26 cellular contexts compared by ENCODE assay signal in the genomic region with DNA sequence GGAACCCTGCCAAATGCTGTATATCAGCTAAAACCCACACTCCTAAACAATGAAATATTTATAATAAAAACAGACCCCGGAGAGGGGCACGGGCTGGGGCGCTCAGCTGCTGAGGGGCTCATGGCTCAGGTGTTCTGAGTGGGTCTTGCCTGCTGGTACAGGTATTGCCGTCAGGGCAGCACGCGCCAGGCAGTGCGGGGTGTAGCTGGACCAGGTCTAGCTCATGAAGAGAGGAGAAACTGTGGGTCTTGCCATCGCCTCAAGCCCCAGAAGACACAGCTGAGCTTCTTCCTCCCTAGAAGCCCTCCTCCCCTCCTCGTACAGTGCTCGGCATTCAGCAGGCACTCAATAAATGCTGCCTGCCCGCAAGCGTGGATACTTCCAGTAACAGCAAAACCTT.
"Had no signal": no experiment of that assay in that cellular context is flagged by ENCODE, and none has a peak within 500 bp of the region (broad histone marks: within the 10 kb centered on the region; RNA-seq: fewer than 3 reads in every experiment).

No MANE protein-coding gene starts in this region.

- H3K4me3 Mint-ChIP-seq: immature natural killer cell; naive thymus-derived CD8-positive, alpha-beta T cell; nephron; neural crest cell; stimulated activated naive B cell treated with anti-CD40 and anti-IgM and Interleukin-4, amounts not matched to agents 10 μg/mL and 1 μg/mL and 100 μg/mL, for 72 hours; stimulated activated naive CD8-positive, alpha-beta T cell treated with anti-CD3 and anti-CD28 coated beads, Interleukin-15, Interleukin-2, amounts not matched to agents 100 ng/mL and 50 ng/mL, for 24 hours had no signal

- H3K36me3 ChIP-seq: heart left ventricle, lower lobe of right lung, suprapubic skin, thoracic aorta, tibial artery, uterus had no signal

- H3K27ac Mint-ChIP-seq: immature natural killer cell; naive thymus-derived CD8-positive, alpha-beta T cell; nephron; progenitor cell of endocrine pancreas; stimulated activated naive B cell treated with anti-CD40 and anti-IgM and Interleukin-4, amounts not matched to agents 10 μg/mL and 1 μg/mL and 100 μg/mL, for 72 hours; stimulated activated naive CD8-positive, alpha-beta T cell treated with anti-CD3 and anti-CD28 coated beads, Interleukin-15, Interleukin-2, amounts not matched to agents 100 ng/mL and 50 ng/mL, for 24 hours had no signal

- H3K9me3 ChIP-seq: lower lobe of right lung, suprapubic skin, thoracic aorta, uterus had no signal

- H3K9me3 Mint-ChIP-seq: neural crest cell; stimulated activated naive CD8-positive, alpha-beta T cell treated with anti-CD3 and anti-CD28 coated beads, Interleukin-15, Interleukin-2, amounts not matched to agents 100 ng/mL and 50 ng/mL, for 24 hours had no signal

- H3K36me3 Mint-ChIP-seq: immature natural killer cell; naive thymus-derived CD8-positive, alpha-beta T cell; stimulated activated naive B cell treated with anti-CD40 and anti-IgM and Interleukin-4, amounts not matched to agents 10 μg/mL and 1 μg/mL and 100 μg/mL, for 72 hours had no signal

- H3K4me3 ChIP-seq: heart left ventricle, lower lobe of right lung, skin epidermis, suprapubic skin, thoracic aorta, tibial artery, uterus had no signal

- DNase-seq: heart left ventricle; hypothalamus; immature natural killer cell; left ventricle myocardium superior; lower lobe of right lung; mammary epithelial cell; mesenchymal stem cell; naive thymus-derived CD8-positive, alpha-beta T cell; nucleus accumbens; right cardiac atrium; stimulated activated CD4-positive, alpha-beta T cell treated with anti-CD3 and anti-CD28 coated beads, Interleukin-12 subunit alpha, Interleukin-12 subunit beta, amount 100 ng/mL, for 4 hours; stimulated activated CD4-positive, alpha-beta T cell treated with anti-CD3 and anti-CD28 coated beads, Interleukin-15, amount 100 ng/mL, for 24 hours; stimulated activated CD4-positive, alpha-beta T cell treated with anti-CD3 and anti-CD28 coated beads, Interleukin-2, amount 100 ng/mL, for 24 hours; stimulated activated CD4-positive, alpha-beta T cell treated with anti-CD3 and anti-CD28 coated beads, Interleukin-4, amount 100 ng/mL, for 1 hour; stimulated activated naive B cell treated with anti-CD40 and anti-IgM and Interleukin-4, amounts not matched to agents 10 μg/mL and 1 μg/mL and 100 μg/mL, for 72 hours; tibial artery; trophoblast cell; uterus had no signal

- H3K4me1 ChIP-seq: heart left ventricle, lower lobe of right lung, parathyroid adenoma, suprapubic skin, tibial artery, uterus had no signal

- H3K4me1 Mint-ChIP-seq: immature natural killer cell; naive thymus-derived CD8-positive, alpha-beta T cell; nephron; neural crest cell; stimulated activated naive B cell treated with anti-CD40 and anti-IgM and Interleukin-4, amounts not matched to agents 10 μg/mL and 1 μg/mL and 100 μg/mL, for 72 hours had no signal

- H3K27ac ChIP-seq: heart left ventricle, lower lobe of right lung, parathyroid adenoma, skin epidermis, suprapubic skin, thoracic aorta, tibial artery, uterus had no signal

- H3K27me3 ChIP-seq: uterus had no signal
